Comparison of ENCODE assay signal across 12 cellular contexts in the genomic region with DNA sequence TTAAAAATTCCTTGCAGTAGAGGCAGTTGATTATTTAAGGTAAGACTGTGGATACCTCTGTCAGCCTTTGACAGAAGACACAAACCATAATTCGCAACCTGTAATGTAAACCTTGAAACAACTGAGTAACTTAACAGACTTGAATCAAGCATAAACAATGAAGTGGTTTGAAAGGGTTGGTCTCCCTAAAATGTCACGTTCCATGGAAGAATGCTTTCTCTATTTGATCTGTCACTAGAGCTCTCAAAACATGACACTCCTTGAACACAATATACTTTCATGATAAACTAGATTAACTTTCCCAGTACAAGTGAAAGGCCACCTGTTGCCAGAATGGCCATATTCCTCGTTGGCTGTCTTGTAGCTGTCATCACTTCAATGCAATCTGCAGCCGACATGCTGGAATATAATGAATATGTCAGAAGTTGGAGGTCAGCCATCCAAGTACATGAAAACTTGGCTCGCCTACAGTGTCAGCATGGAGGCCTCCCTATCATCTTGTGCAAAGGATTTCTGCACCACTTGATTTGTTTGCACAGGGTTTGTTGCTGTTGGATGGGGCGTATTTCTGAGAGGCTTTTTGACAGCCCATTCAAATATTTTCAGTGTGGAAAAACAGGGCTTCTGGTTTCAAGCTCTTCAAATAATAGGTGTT.
DNase-seq lines count a peak whose midpoint lies in the region; ATAC-seq, FAIRE-seq and TF ChIP-seq lines count a peak whose summit lies in the region.
"Had no signal": no experiment of that assay in that cellular context is flagged by ENCODE, and none has a peak within 500 bp of the region (broad histone marks: within the 10 kb centered on the region; RNA-seq: fewer than 3 reads in every experiment).

No MANE protein-coding gene starts in this region.

- ATAC-seq in Right ventricle myocardium inferior (peak; percentile 89), heart right ventricle (peak; percentile 64 to 97 (median 92)), GM18511 (IDR thresholded peaks at IDR 0.05; ENCODE audit: unreplicated experiment) (no peak)
- no peak for ATAC-seq in activated CD8-positive, alpha-beta memory T cell treated with anti-CD3 and anti-CD28 coated beads, Interleukin-2, amount 10 ng/mL, durations not matched to agents 7 days and 5 days
- no peak for ATAC-seq in naive thymus-derived CD4-positive, alpha-beta T cell

- 19 to 32% methylated on average over 6 of the region's 6 CpGs for WGBS in heart right ventricle, 2 donors

- POLR2A ChIA-PET in naive thymus-derived CD4-positive, alpha-beta T cell (lab: Charles Lee) = no interaction called here

- no peak overlapping the region for H3K4me3 ChIP-seq in right atrium auricular region
- no peak overlapping the region for H3K4me3 ChIP-seq in astrocyte (ENCODE audit: insufficient read depth, low read depth, low read length)
- H3K4me3 ChIP-seq in heart right ventricle = no peak overlapping the region
- H3K4me3 ChIP-seq in naive thymus-derived CD4-positive, alpha-beta T cell (ENCODE audit: low read length) = no peak overlapping the region

- intact Hi-C loops in Right ventricle myocardium inferior (cut with DNase I) = no loop called here
- intact Hi-C loops in heart right ventricle (cut with DNase I) = loop anchor here in 1 of 10 donors (5.0 kb wide), 1 partner anchor 228 kb away; a partner anchor contains a TSS
- intact Hi-C loops in naive thymus-derived CD4-positive, alpha-beta T cell (cut with micrococcal nuclease) = loop anchor here in 1 of 2 donors (10.0 kb wide), 1 partner anchor 45 kb away; no protein-coding TSS in a partner anchor

- H3K27ac ChIP-seq in right atrium auricular region (no peak overlapping the region), astrocyte (ENCODE audit: low read depth, low read length) (no peak overlapping the region), heart right ventricle (no peak overlapping the region)
- H3K27ac ChIP-seq in naive thymus-derived CD4-positive, alpha-beta T cell (ENCODE audit: low read depth, low read length) = no peak overlapping the region

- no peak overlapping the region for H3K4me2 ChIP-seq in astrocyte (ENCODE audit: low read length)

- DNase-seq in Right ventricle myocardium inferior (ENCODE audit: missing footprints) = no peak
- no peak for DNase-seq in right atrium auricular region (ENCODE audit: low spot score)
- DNase-seq in astrocyte (ENCODE audit: low read depth) = peak; percentile 73
- DNase-seq in heart right ventricle = peak in 1 of 2 donors; percentile 66
- no peak for DNase-seq in activated CD8-positive, alpha-beta memory T cell treated with anti-CD3 and anti-CD28 coated beads, Interleukin-2, amount 10 ng/mL, durations not matched to agents 7 days and 5 days
- DNase-seq in SHP77 treated with DMSO at 0.1 percent for 48 hours (lab: John Stamatoyannopoulos, UW) = no peak
- no peak for DNase-seq in naive thymus-derived CD4-positive, alpha-beta T cell
- DNase-seq: activated CD4-positive, alpha-beta T cell treated with anti-CD3 and anti-CD28 coated beads, Interleukin-2, amount 50 U/mL, for 4 hours; Calu3; stimulated activated CD4-positive, alpha-beta T cell treated with anti-CD3 and anti-CD28 coated beads, Interleukin-15, amount 100 ng/mL, for 24 hours; T-helper 1 cell had no signal

- TF ChIP-seq CTCF in right atrium auricular region (IDR thresholded peaks at IDR 0.05) = no peak
- no peak for TF ChIP-seq CTCF in astrocyte (IDR thresholded peaks at IDR 0.05; ENCODE audit: insufficient read depth, low read depth, low read length)
- TF ChIP-seq CTCF in heart right ventricle (IDR thresholded peaks at IDR 0.05) = no peak

- CTCF ChIA-PET in activated CD8-positive, alpha-beta memory T cell treated with anti-CD3 and anti-CD28 coated beads, Interleukin-2, amount 10 ng/mL, durations not matched to agents 7 days and 5 days (lab: Charles Lee) = no interaction called here
- CTCF ChIA-PET in naive thymus-derived CD4-positive, alpha-beta T cell (lab: Charles Lee) = no interaction called here

- H3K27me3 ChIP-seq in right atrium auricular region (no peaks in the 10 kb centered on the region), astrocyte (ENCODE audit: insufficient read depth, low read length) (no peaks in the 10 kb centered on the region), heart right ventricle (no peaks in the 10 kb centered on the region)
- no peaks in the 10 kb centered on the region for H3K27me3 ChIP-seq in naive thymus-derived CD4-positive, alpha-beta T cell (ENCODE audit: control insufficient read depth in 2 of 2, insufficient read depth in 2 of 2, low read length in 2 of 2)

- no peak overlapping the region for H3K27ac Mint-ChIP-seq in astrocyte (ENCODE audit: unreplicated experiment)
- H3K27ac Mint-ChIP-seq in activated CD8-positive, alpha-beta memory T cell treated with anti-CD3 and anti-CD28 coated beads, Interleukin-2, amount 10 ng/mL, durations not matched to agents 7 days and 5 days = no peak overlapping the region
- no peak overlapping the region for H3K27ac Mint-ChIP-seq in naive thymus-derived CD4-positive, alpha-beta T cell

- peak; percentile 82 for FAIRE-seq in astrocyte (lab: Jason Lieb, UNC)

- H4K20me1 ChIP-seq in astrocyte (ENCODE audit: insufficient read depth, low read length) = no peaks in the 10 kb centered on the region

- H3K36me3 ChIP-seq in right atrium auricular region (no peaks in the 10 kb centered on the region), astrocyte (ENCODE audit: insufficient read depth, low read length) (no peaks in the 10 kb centered on the region), heart right ventricle (no peaks in the 10 kb centered on the region)
- H3K36me3 ChIP-seq in naive thymus-derived CD4-positive, alpha-beta T cell (ENCODE audit: control insufficient read depth in 2 of 3, insufficient read depth in 3 of 3, low read length in 3 of 3) = no peaks in the 10 kb centered on the region

- H3K4me1 Mint-ChIP-seq in astrocyte (ENCODE audit: low read depth, unreplicated experiment) = no peaks in the 10 kb centered on the region
- H3K4me1 Mint-ChIP-seq in activated CD8-positive, alpha-beta memory T cell treated with anti-CD3 and anti-CD28 coated beads, Interleukin-2, amount 10 ng/mL, durations not matched to agents 7 days and 5 days = no peaks in the 10 kb centered on the region
- no peaks in the 10 kb centered on the region for H3K4me1 Mint-ChIP-seq in naive thymus-derived CD4-positive, alpha-beta T cell

- H3K9me3 Mint-ChIP-seq in astrocyte (ENCODE audit: unreplicated experiment) = no peaks in the 10 kb centered on the region
- no peaks in the 10 kb centered on the region for H3K9me3 Mint-ChIP-seq in activated CD8-positive, alpha-beta memory T cell treated with anti-CD3 and anti-CD28 coated beads, Interleukin-2, amount 10 ng/mL, durations not matched to agents 7 days and 5 days (ENCODE audit: low read depth)
- peaks cover 0 to 5% (median 0%) of the 10 kb centered on the region in 11 donors for H3K9me3 Mint-ChIP-seq in naive thymus-derived CD4-positive, alpha-beta T cell

- H3K9ac ChIP-seq in astrocyte (ENCODE audit: low read length) = no peak overlapping the region

- H2AFZ ChIP-seq in astrocyte (ENCODE audit: low read depth, low read length) = no peak overlapping the region

- peaks cover 1% of the 10 kb centered on the region for H3K36me3 Mint-ChIP-seq in astrocyte (ENCODE audit: low read depth, unreplicated experiment)
- no peaks in the 10 kb centered on the region for H3K36me3 Mint-ChIP-seq in activated CD8-positive, alpha-beta memory T cell treated with anti-CD3 and anti-CD28 coated beads, Interleukin-2, amount 10 ng/mL, durations not matched to agents 7 days and 5 days
- no peaks in the 10 kb centered on the region for H3K36me3 Mint-ChIP-seq in naive thymus-derived CD4-positive, alpha-beta T cell

- no peak overlapping the region for H3K4me3 Mint-ChIP-seq in astrocyte (ENCODE audit: unreplicated experiment)
- no peak overlapping the region for H3K4me3 Mint-ChIP-seq in activated CD8-positive, alpha-beta memory T cell treated with anti-CD3 and anti-CD28 coated beads, Interleukin-2, amount 10 ng/mL, durations not matched to agents 7 days and 5 days
- no peak overlapping the region for H3K4me3 Mint-ChIP-seq in naive thymus-derived CD4-positive, alpha-beta T cell

- H3K27me3 Mint-ChIP-seq in astrocyte (ENCODE audit: low read depth, unreplicated experiment) = no peaks in the 10 kb centered on the region
- no peaks in the 10 kb centered on the region for H3K27me3 Mint-ChIP-seq in activated CD8-positive, alpha-beta memory T cell treated with anti-CD3 and anti-CD28 coated beads, Interleukin-2, amount 10 ng/mL, durations not matched to agents 7 days and 5 days
- H3K27me3 Mint-ChIP-seq in naive thymus-derived CD4-positive, alpha-beta T cell = no peaks in the 10 kb centered on the region

- H3K4me1 ChIP-seq in right atrium auricular region (peaks cover 0 to 13% of the 10 kb centered on the region in 2 donors), astrocyte (ENCODE audit: insufficient read depth, low read length) (peaks cover 6% of the 10 kb centered on the region), heart right ventricle (peaks cover 0 to 19% (median 7%) of the 10 kb centered on the region in 9 donors)
- H3K4me1 ChIP-seq in naive thymus-derived CD4-positive, alpha-beta T cell (ENCODE audit: control insufficient read depth in 2 of 2, insufficient read depth in 2 of 2, low read length in 2 of 2) = no peaks in the 10 kb centered on the region

- H3K79me2 ChIP-seq in astrocyte (ENCODE audit: insufficient read depth, low read length) = no peaks in the 10 kb centered on the region

- no peaks in the 10 kb centered on the region for H3K9me3 ChIP-seq in right atrium auricular region
- H3K9me3 ChIP-seq in astrocyte (ENCODE audit: insufficient read depth, low read depth, low read length) = no peaks in the 10 kb centered on the region
- no peaks in the 10 kb centered on the region for H3K9me3 ChIP-seq in heart right ventricle
- no peaks in the 10 kb centered on the region for H3K9me3 ChIP-seq in naive thymus-derived CD4-positive, alpha-beta T cell (ENCODE audit: control insufficient read depth in 2 of 3, low read length in 3 of 3)

Comparison
In these comparisons a context has a peak if more than half of its experiments do, and no peak if none do; other contexts are left out.
1. ATAC-seq: peak in Right ventricle myocardium inferior (single experiment) and heart right ventricle (8 of 8); none in activated CD8-positive, alpha-beta memory T cell treated with anti-CD3 and anti-CD28 coated beads, Interleukin-2, amount 10 ng/mL, durations not matched to agents 7 days and 5 days (single experiment), GM18511 (single experiment) and naive thymus-derived CD4-positive, alpha-beta T cell (single experiment).